ENCODE assay signal across 16 cellular contexts in the genomic region with DNA sequence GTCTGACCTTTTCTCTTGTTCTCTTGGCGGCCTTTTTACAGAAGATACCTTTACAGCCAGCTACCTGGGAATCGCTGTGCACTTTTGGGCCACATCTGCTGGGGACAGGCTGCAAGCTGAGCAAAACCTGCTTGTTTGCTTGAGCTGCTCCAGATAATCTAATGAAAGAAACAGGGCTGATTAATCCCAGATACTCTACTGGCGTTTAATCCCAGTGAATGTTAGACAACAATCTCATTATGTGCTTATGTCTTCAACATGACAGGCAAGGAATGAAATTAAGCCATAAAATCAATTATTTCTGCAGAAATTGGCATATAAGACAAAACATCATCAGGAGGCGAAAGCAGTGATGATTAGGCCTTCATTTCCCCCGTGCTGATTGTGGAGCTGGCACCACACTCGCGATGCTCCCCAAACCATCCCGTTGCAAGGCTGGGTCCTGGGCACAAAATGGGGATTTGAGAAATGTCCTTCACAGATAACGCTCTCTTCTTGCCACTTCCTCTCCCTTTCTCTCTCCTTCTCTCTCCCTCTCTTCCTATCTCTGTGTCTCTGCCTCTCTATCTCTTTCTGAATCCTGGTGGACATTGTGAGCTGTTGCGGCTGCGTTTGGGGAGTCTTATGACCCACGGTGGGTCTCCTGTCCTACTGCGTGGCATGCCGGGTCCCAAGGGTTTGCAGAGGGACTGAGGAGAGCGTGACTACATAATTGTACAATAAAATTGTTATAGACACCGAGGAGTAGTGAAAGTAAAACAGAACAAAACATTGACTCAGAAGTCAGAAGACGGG.
DNase-seq lines count a peak whose midpoint lies in the region; FAIRE-seq and TF ChIP-seq lines count a peak whose summit lies in the region.
"Had no signal": no experiment of that assay in that cellular context is flagged by ENCODE, and none has a peak within 500 bp of the region (broad histone marks: within the 10 kb centered on the region; RNA-seq: fewer than 3 reads in every experiment).

No MANE protein-coding gene starts in this region.

- DNase-seq in D721Med (ENCODE audit: insufficient read length, low spot score) = peak; percentile 55
- DNase-seq in OCI-M1 (lab: John Stamatoyannopoulos, UW) = peak; percentile 30
- DNase-seq in endodermal cell = peak; percentile 24
- peak; percentile 42 for DNase-seq in type B pancreatic cell (ENCODE audit: extremely low spot score, unreplicated experiment)
- DNase-seq in SW 1271 (lab: John Stamatoyannopoulos, UW) = no peak
- DNase-seq in activated naive CD4-positive, alpha-beta T cell treated with anti-CD3 and anti-CD28 coated beads for 36 hours = no peak
- no peak for DNase-seq in foreskin melanocyte
- DNase-seq: ACHN; CD4-positive, CD25-positive, alpha-beta regulatory T cell; DMS 273 treated with DMSO at 0.1 percent for 48 hours; DMS79; H7; IMR-90 had no signal

- TF ChIP-seq CTCF in D721Med (IDR thresholded peaks at IDR 0.05; ENCODE audit: insufficient read depth, missing control alignments) (no peak), endodermal cell (conservative IDR thresholded peaks at IDR 0.05) (no peak), type B pancreatic cell (conservative IDR thresholded peaks at IDR 0.05) (no peak)

- H3K9me3 ChIP-seq in endodermal cell (ENCODE audit: control insufficient read depth, low read length) = peaks cover 15% of the 10 kb centered on the region

- H3K27ac Mint-ChIP-seq in endodermal cell = no peak overlapping the region
- H3K27ac Mint-ChIP-seq in type B pancreatic cell = no peak overlapping the region
- no peak overlapping the region for H3K27ac Mint-ChIP-seq in activated naive CD4-positive, alpha-beta T cell treated with anti-CD3 and anti-CD28 coated beads for 36 hours
- H3K27ac Mint-ChIP-seq: CD4-positive, CD25-positive, alpha-beta regulatory T cell; GM23338 had no signal

- 82 to 88% methylated on average over 17 of the region's 17 CpGs for WGBS in endodermal cell (ENCODE audit: insufficient coverage in 1 of 2, insufficient read length in 1 of 2), 2 experiments

- no peak overlapping the region for H3K9ac ChIP-seq in endodermal cell (ENCODE audit: extremely low read depth, low read length, poor library complexity, severe bottlenecking)
- H3K9ac ChIP-seq: BLaER1 treated with 17β-estradiol and CSF1 and Interleukin-3, amounts not matched to agents 10 nM and 100 nM had no signal

- H3K4me3 ChIP-seq in endodermal cell (ENCODE audit: low read length) = no peak overlapping the region
- H3K4me3 ChIP-seq: BLaER1 treated with 17β-estradiol and CSF1 and Interleukin-3, amounts not matched to agents 10 nM and 100 nM; GM23338 had no signal

- H3K9me3 Mint-ChIP-seq in endodermal cell (peaks cover 60% of the 10 kb centered on the region), type B pancreatic cell (peaks cover 10% of the 10 kb centered on the region)
- H3K9me3 Mint-ChIP-seq in activated naive CD4-positive, alpha-beta T cell treated with anti-CD3 and anti-CD28 coated beads for 36 hours = no peaks in the 10 kb centered on the region

- no peaks in the 10 kb centered on the region for H3K27me3 ChIP-seq in endodermal cell (ENCODE audit: control insufficient read depth, insufficient read depth, low read length, poor library complexity, severe bottlenecking)
- H3K27me3 ChIP-seq: BLaER1 treated with 17β-estradiol and CSF1 and Interleukin-3, amounts not matched to agents 10 nM and 100 nM had no signal

- intact Hi-C loops in activated naive CD4-positive, alpha-beta T cell treated with anti-CD3 and anti-CD28 coated beads for 36 hours (cut with micrococcal nuclease) = no loop called here

- H3K36me3 Mint-ChIP-seq in endodermal cell (ENCODE audit: low read depth) (no peaks in the 10 kb centered on the region), type B pancreatic cell (no peaks in the 10 kb centered on the region)
- no peaks in the 10 kb centered on the region for H3K36me3 Mint-ChIP-seq in activated naive CD4-positive, alpha-beta T cell treated with anti-CD3 and anti-CD28 coated beads for 36 hours (ENCODE audit: low read depth)
- H3K36me3 Mint-ChIP-seq: CD4-positive, CD25-positive, alpha-beta regulatory T cell had no signal

- H3K27me3 Mint-ChIP-seq in endodermal cell (ENCODE audit: insufficient read depth) (no peaks in the 10 kb centered on the region), type B pancreatic cell (peaks cover 3% of the 10 kb centered on the region)
- peaks cover 9% of the 10 kb centered on the region for H3K27me3 Mint-ChIP-seq in activated naive CD4-positive, alpha-beta T cell treated with anti-CD3 and anti-CD28 coated beads for 36 hours (ENCODE audit: low read depth)
- H3K27me3 Mint-ChIP-seq: CD4-positive, CD25-positive, alpha-beta regulatory T cell had no signal

- H3K4me1 Mint-ChIP-seq in endodermal cell = no peaks in the 10 kb centered on the region
- no peaks in the 10 kb centered on the region for H3K4me1 Mint-ChIP-seq in type B pancreatic cell (ENCODE audit: unreplicated experiment)
- no peaks in the 10 kb centered on the region for H3K4me1 Mint-ChIP-seq in activated naive CD4-positive, alpha-beta T cell treated with anti-CD3 and anti-CD28 coated beads for 36 hours (ENCODE audit: low read depth)
- H3K4me1 Mint-ChIP-seq: CD4-positive, CD25-positive, alpha-beta regulatory T cell; GM23338 had no signal

- H3K36me3 ChIP-seq in endodermal cell (ENCODE audit: control insufficient read depth, insufficient read depth, low read length) = no peaks in the 10 kb centered on the region
- H3K36me3 ChIP-seq: BLaER1 treated with 17β-estradiol and CSF1 and Interleukin-3, amounts not matched to agents 10 nM and 100 nM had no signal

- CTCF ChIA-PET in activated naive CD4-positive, alpha-beta T cell treated with anti-CD3 and anti-CD28 coated beads for 36 hours (lab: Charles Lee) = no interaction called here

- H3K27ac ChIP-seq in endodermal cell (ENCODE audit: low read depth, low read length) = no peak overlapping the region
- H3K27ac ChIP-seq: BLaER1 treated with 17β-estradiol and CSF1 and Interleukin-3, amounts not matched to agents 10 nM and 100 nM had no signal

- H3K4me3 Mint-ChIP-seq in endodermal cell = no peak overlapping the region
- H3K4me3 Mint-ChIP-seq in type B pancreatic cell = no peak overlapping the region
- H3K4me3 Mint-ChIP-seq in activated naive CD4-positive, alpha-beta T cell treated with anti-CD3 and anti-CD28 coated beads for 36 hours = no peak overlapping the region
- H3K4me3 Mint-ChIP-seq: CD4-positive, CD25-positive, alpha-beta regulatory T cell; GM23338 had no signal

- H3K4me1 ChIP-seq in endodermal cell (ENCODE audit: control insufficient read depth, insufficient read depth, low read length) = no peaks in the 10 kb centered on the region
- H3K4me1 ChIP-seq: BLaER1 treated with 17β-estradiol and CSF1 and Interleukin-3, amounts not matched to agents 10 nM and 100 nM had no signal

- FAIRE-seq in D721Med (lab: Jason Lieb, UNC) = no peak
- FAIRE-seq: GM12891 had no signal

Comparison
In these comparisons a context has a peak if more than half of its experiments do, and no peak if none do; other contexts are left out.
1. DNase-seq: peak in D721Med (single experiment), OCI-M1 (single experiment), endodermal cell (single experiment) and type B pancreatic cell (single experiment); none in SW 1271 (0 of 2), activated naive CD4-positive, alpha-beta T cell treated with anti-CD3 and anti-CD28 coated beads for 36 hours (single experiment) and foreskin melanocyte (single experiment).